1 cellular context compared by ENCODE assay signal in the genomic region with DNA sequence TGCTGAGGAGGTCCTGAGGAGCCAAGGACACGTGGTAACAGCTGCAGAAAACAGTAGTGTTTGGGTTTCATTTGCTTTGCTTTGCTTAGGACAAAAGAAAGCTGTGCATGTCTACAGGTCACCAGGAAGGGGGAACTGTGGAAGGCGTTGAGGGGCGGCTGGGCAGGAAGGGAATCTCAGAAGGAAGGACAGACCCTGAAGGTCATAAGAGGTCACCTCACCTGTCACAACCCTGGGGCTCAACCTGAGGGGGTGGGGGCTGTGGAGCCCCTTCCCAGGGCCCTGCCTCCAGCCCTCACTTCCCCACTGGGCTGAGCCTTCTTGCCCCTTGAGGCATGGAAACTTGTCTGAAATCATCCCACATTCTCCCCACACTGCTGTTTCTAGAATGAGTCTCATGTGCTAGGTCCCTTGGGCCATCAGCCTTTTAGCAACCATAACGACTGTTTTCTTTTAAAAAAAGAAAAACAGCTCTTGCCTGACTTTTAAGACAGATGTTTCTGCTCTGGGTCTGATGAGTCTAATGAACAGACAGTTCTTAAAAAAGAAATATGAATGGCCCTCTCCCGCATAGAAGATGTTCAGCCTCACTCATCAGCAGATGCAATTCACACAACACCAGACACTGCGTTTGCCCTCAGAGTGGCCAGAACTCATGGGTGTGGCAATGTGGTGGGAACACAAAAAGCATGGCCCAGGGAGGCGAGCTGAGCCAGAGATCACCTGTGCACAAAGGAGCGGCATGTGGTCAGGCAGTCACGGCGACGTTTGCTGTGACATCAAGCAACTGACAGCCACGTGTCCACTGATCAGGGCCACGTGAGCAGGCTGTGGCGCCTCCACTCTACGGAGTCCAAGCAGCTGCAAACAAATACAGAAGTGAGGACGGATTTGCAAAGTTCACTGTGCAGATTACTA.
A peak's percentile ranks its signal among the peaks of the same experiment; 100 is the strongest.
TF ChIP-seq lines count a peak whose summit lies in the region.

No MANE protein-coding gene starts in this region.

TF ChIP-seq in K562, 482 proteins besides CTCF, POLR2A, EP300 and RAD21 (continued from another document):
- TF ChIP-seq, protein P1, sequence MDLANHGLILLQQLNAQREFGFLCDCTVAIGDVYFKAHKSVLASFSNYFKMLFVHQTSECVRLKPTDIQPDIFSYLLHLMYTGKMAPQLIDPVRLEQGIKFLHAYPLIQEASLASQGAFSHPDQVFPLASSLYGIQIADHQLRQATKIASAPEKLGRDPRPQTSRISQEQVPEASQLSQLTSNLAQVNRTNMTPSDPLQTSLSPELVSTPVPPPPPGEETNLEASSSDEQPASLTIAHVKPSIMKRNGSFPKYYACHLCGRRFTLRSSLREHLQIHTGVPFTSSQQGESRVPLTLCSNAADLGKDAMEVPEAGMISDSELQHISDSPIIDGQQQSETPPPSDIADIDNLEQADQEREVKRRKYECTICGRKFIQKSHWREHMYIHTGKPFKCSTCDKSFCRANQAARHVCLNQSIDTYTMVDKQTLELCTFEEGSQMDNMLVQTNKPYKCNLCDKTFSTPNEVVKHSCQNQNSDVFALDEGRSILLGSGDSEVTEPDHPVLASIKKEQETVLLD (IDR thresholded peaks at IDR 0.05): no peak
- TF ChIP-seq ATF7 (IDR thresholded peaks at IDR 0.05) (no peak), L3MBTL2 (IDR thresholded peaks at IDR 0.05) (peak; percentile 73; the same call in 1 of the 2 replicates), RAD51 (IDR thresholded peaks at IDR 0.05; ENCODE audit: borderline replicate concordance, low read depth) (peak; percentile 41; the same call in 1 of the 2 replicates), MCM7 (IDR thresholded peaks at IDR 0.05) (no peak), CBX3 (IDR thresholded peaks at IDR 0.05; ENCODE audit: borderline replicate concordance in 1 of 2, low read length in 2 of 2) (no peak)
- TF ChIP-seq, protein P2, sequence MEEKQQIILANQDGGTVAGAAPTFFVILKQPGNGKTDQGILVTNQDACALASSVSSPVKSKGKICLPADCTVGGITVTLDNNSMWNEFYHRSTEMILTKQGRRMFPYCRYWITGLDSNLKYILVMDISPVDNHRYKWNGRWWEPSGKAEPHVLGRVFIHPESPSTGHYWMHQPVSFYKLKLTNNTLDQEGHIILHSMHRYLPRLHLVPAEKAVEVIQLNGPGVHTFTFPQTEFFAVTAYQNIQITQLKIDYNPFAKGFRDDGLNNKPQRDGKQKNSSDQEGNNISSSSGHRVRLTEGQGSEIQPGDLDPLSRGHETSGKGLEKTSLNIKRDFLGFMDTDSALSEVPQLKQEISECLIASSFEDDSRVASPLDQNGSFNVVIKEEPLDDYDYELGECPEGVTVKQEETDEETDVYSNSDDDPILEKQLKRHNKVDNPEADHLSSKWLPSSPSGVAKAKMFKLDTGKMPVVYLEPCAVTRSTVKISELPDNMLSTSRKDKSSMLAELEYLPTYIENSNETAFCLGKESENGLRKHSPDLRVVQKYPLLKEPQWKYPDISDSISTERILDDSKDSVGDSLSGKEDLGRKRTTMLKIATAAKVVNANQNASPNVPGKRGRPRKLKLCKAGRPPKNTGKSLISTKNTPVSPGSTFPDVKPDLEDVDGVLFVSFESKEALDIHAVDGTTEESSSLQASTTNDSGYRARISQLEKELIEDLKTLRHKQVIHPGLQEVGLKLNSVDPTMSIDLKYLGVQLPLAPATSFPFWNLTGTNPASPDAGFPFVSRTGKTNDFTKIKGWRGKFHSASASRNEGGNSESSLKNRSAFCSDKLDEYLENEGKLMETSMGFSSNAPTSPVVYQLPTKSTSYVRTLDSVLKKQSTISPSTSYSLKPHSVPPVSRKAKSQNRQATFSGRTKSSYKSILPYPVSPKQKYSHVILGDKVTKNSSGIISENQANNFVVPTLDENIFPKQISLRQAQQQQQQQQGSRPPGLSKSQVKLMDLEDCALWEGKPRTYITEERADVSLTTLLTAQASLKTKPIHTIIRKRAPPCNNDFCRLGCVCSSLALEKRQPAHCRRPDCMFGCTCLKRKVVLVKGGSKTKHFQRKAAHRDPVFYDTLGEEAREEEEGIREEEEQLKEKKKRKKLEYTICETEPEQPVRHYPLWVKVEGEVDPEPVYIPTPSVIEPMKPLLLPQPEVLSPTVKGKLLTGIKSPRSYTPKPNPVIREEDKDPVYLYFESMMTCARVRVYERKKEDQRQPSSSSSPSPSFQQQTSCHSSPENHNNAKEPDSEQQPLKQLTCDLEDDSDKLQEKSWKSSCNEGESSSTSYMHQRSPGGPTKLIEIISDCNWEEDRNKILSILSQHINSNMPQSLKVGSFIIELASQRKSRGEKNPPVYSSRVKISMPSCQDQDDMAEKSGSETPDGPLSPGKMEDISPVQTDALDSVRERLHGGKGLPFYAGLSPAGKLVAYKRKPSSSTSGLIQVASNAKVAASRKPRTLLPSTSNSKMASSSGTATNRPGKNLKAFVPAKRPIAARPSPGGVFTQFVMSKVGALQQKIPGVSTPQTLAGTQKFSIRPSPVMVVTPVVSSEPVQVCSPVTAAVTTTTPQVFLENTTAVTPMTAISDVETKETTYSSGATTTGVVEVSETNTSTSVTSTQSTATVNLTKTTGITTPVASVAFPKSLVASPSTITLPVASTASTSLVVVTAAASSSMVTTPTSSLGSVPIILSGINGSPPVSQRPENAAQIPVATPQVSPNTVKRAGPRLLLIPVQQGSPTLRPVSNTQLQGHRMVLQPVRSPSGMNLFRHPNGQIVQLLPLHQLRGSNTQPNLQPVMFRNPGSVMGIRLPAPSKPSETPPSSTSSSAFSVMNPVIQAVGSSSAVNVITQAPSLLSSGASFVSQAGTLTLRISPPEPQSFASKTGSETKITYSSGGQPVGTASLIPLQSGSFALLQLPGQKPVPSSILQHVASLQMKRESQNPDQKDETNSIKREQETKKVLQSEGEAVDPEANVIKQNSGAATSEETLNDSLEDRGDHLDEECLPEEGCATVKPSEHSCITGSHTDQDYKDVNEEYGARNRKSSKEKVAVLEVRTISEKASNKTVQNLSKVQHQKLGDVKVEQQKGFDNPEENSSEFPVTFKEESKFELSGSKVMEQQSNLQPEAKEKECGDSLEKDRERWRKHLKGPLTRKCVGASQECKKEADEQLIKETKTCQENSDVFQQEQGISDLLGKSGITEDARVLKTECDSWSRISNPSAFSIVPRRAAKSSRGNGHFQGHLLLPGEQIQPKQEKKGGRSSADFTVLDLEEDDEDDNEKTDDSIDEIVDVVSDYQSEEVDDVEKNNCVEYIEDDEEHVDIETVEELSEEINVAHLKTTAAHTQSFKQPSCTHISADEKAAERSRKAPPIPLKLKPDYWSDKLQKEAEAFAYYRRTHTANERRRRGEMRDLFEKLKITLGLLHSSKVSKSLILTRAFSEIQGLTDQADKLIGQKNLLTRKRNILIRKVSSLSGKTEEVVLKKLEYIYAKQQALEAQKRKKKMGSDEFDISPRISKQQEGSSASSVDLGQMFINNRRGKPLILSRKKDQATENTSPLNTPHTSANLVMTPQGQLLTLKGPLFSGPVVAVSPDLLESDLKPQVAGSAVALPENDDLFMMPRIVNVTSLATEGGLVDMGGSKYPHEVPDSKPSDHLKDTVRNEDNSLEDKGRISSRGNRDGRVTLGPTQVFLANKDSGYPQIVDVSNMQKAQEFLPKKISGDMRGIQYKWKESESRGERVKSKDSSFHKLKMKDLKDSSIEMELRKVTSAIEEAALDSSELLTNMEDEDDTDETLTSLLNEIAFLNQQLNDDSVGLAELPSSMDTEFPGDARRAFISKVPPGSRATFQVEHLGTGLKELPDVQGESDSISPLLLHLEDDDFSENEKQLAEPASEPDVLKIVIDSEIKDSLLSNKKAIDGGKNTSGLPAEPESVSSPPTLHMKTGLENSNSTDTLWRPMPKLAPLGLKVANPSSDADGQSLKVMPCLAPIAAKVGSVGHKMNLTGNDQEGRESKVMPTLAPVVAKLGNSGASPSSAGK (IDR thresholded peaks at IDR 0.05): peak; percentile 51
- TF ChIP-seq, protein P3, sequence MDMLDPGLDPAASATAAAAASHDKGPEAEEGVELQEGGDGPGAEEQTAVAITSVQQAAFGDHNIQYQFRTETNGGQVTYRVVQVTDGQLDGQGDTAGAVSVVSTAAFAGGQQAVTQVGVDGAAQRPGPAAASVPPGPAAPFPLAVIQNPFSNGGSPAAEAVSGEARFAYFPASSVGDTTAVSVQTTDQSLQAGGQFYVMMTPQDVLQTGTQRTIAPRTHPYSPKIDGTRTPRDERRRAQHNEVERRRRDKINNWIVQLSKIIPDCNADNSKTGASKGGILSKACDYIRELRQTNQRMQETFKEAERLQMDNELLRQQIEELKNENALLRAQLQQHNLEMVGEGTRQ (CRISPR knock-in tag; IDR thresholded peaks at IDR 0.05): 0 out of 2 replicates have a peak, but pooled peaks have one; percentile 20
- TF ChIP-seq, protein P4, sequence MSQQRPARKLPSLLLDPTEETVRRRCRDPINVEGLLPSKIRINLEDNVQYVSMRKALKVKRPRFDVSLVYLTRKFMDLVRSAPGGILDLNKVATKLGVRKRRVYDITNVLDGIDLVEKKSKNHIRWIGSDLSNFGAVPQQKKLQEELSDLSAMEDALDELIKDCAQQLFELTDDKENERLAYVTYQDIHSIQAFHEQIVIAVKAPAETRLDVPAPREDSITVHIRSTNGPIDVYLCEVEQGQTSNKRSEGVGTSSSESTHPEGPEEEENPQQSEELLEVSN (IDR thresholded peaks at IDR 0.05; ENCODE audit: borderline replicate concordance in 1 of 2, extremely low read depth in 1 of 2, insufficient read depth in 1 of 2, insufficient read length in 1 of 2, low read depth in 1 of 2, low read length in 1 of 2, poor library complexity in 1 of 2, severe bottlenecking in 1 of 2): peak; percentile 38 to 41
TF ChIP-seq in K562: peak in this region for 5.
